ENCODE assay signal across 12 cellular contexts in the genomic region with DNA sequence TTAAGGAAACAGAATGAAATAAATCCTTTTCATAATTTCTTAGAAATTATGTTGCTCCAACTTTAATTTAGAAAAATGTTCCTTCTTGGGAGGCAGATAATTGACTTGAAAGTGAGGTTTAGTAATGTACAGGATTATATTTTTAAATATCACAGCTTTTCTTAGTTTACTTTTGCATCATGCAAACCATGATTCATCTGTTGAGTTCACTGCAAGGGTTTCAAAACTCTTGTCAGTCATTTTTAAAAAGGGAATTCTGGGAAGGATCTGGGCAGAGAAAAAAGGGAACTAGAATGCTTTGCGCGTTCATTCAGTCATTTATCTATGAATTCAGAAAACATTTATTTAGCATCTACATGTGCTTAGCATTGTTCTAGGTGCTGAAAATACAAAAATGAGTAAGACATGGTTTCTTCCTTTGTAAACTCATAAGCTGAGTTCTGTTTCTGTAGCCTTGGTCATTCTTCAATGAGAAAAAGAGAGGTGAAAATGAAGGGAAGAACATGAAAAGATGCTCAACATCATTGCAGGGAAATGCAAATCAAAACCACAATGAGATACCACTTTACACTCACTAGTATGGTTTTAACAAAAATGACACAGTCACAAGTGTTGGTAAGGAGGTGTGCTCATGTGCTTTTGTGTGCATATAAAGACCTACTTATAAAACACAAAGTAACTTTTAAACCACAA.
DNase-seq lines count a peak whose midpoint lies in the region; ATAC-seq and TF ChIP-seq lines count a peak whose summit lies in the region.
"Had no signal": no experiment of that assay in that cellular context is flagged by ENCODE, and none has a peak within 500 bp of the region (broad histone marks: within the 10 kb centered on the region; RNA-seq: fewer than 3 reads in every experiment).

No MANE protein-coding gene starts in this region.

- H3K27me3 ChIP-seq in Karpas-422 (ENCODE audit: low read length) (no peaks in the 10 kb centered on the region), colonic mucosa (no peaks in the 10 kb centered on the region)
- H3K27me3 ChIP-seq: dorsolateral prefrontal cortex, neutrophil had no signal

- ATAC-seq in GM18517 (IDR thresholded peaks at IDR 0.05; ENCODE audit: unreplicated experiment), result peak; percentile 72
- peak; percentile 88 for ATAC-seq in GM21390 (IDR thresholded peaks at IDR 0.05; ENCODE audit: unreplicated experiment)
- ATAC-seq in HG03064 (IDR thresholded peaks at IDR 0.05; ENCODE audit: low read depth, unreplicated experiment), result peak; percentile 84

- H3K79me2 ChIP-seq in Karpas-422 (ENCODE audit: low read length), result no peaks in the 10 kb centered on the region

- no peak overlapping the region for H2AFZ ChIP-seq in Karpas-422 (ENCODE audit: low read length)

- no peaks in the 10 kb centered on the region for H3K9me2 ChIP-seq in Karpas-422 (replicated peaks; ENCODE audit: insufficient read depth, low read length)

- H3K36me3 ChIP-seq in Karpas-422 (ENCODE audit: insufficient read depth, low read length) (no peaks in the 10 kb centered on the region), colonic mucosa (no peaks in the 10 kb centered on the region)
- H3K36me3 ChIP-seq: neutrophil had no signal

- TF ChIP-seq CTCF in colonic mucosa (IDR thresholded peaks at IDR 0.05), result no peak

- H3K4me1 ChIP-seq in Karpas-422 (ENCODE audit: low read length), result peaks cover 13% of the 10 kb centered on the region
- no peaks in the 10 kb centered on the region for H3K4me1 ChIP-seq in colonic mucosa

- intact Hi-C loops in colonic mucosa (cut with DNase I), result no loop called here

- no peak overlapping the region for H3K4me2 ChIP-seq in Karpas-422 (ENCODE audit: low read depth, low read length, poor library complexity, severe bottlenecking)

- H3K9ac ChIP-seq in Karpas-422 (ENCODE audit: low read length) (no peak overlapping the region), colonic mucosa (ENCODE audit: low read depth in 2 of 2, low read length in 2 of 2) (no peak overlapping the region)

- H3K4me3 ChIP-seq in Karpas-422 (ENCODE audit: low read length) (no peak overlapping the region), colonic mucosa (no peak overlapping the region)
- H3K4me3 ChIP-seq: dorsolateral prefrontal cortex had no signal

- DNase-seq in amniotic epithelial cell (ENCODE audit: low read depth) (peak; percentile 53), Karpas-422 (no peak), NOMO-1 treated with dmso at 0.1 percent for 144 hours (lab: John Stamatoyannopoulos, UW; ENCODE audit: unreplicated experiment) (no peak), colonic mucosa (no peak), amniotic stem cell (lab: John Stamatoyannopoulos, UW) (no peak)
- DNase-seq: activated CD8-positive, alpha-beta memory T cell treated with anti-CD3 and anti-CD28 coated beads, Interleukin-2, amount 50 U/mL, for 48 hours; dorsolateral prefrontal cortex; NCI-H2081 had no signal

- no peaks in the 10 kb centered on the region for H3K9me3 ChIP-seq in Karpas-422 (ENCODE audit: low read length)
- no peaks in the 10 kb centered on the region for H3K9me3 ChIP-seq in colonic mucosa
- H3K9me3 ChIP-seq: neutrophil had no signal

- no peaks in the 10 kb centered on the region for H4K20me1 ChIP-seq in Karpas-422 (ENCODE audit: insufficient read depth, low read depth, low read length)

- H3K27ac ChIP-seq in Karpas-422 (ENCODE audit: low read length), result no peak overlapping the region
- no peak overlapping the region for H3K27ac ChIP-seq in colonic mucosa
- H3K27ac ChIP-seq: neutrophil had no signal
